Comparison of ENCODE assay signal across 1 cellular context in the genomic region with DNA sequence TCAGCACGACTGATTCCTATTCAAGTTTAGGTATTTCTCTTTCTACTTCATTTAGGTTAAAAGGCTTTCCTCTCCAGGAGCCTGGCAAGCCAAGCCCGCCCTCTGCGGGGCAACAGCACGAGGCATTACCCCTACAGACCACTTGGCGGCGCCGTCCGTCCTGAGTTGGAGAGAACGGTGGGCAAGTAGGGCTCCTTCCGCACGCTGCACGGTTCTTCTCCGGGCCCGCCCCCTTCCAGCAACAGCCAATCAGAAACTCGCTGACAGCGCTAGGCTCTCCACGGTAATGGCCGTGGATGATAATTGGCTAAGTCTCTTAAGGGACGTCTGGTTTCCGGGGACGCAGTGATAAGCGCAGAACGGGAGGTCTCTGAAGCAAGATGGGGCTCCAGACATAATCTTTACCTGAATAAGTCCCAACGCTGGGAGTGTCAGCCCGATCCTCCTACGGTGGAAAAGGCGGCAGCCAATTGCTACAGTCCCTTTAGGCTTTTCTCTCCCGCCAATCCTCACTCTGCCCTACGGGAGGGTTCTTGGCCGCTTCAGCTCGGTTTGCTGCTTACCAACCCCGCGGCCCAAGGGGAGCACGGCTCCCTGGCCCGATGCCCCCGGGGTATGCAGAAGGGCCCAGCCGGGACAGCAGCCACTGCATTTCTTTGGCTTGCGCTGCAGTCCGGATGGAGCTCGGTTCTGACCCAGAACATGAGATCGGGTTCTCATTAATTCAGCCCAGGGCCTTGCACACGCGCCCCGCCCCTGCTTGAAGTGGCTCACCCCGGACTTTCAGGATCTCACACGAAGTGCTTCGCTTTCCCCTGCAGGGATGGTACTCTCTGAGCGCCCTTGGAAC.
TF ChIP-seq lines count a peak whose summit lies in the region.

No MANE protein-coding gene starts in this region.

TF ChIP-seq in IMR-90, 13 proteins besides CTCF, POLR2A, EP300 and RAD21 (continued from another document):
- TF ChIP-seq MAZ (IDR thresholded peaks at IDR 0.05; ENCODE audit: borderline replicate concordance, low read depth, low read length) (peak; percentile 75; the same call in 1 of the 2 replicates), FOS (IDR thresholded peaks at IDR 0.05; ENCODE audit: low read depth, low read length) (no peak), MAFK (IDR thresholded peaks at IDR 0.05; ENCODE audit: low read depth, low read length) (no peak)
